17 cellular contexts compared by ENCODE assay signal in genomic region chr6:75488026-75488425, GRCh38. TPM values are rescaled to one million over a fixed set of nuclear protein-coding genes. Genes with fewer than 3 reads are reported as not detected.
DNase-seq lines count a peak whose midpoint lies in the region; ATAC-seq and TF ChIP-seq lines count a peak whose summit lies in the region.
"Had no signal": no experiment of that assay in that cellular context is flagged by ENCODE, and none has a peak within 500 bp of the region (broad histone marks: within the 10 kb centered on the region; RNA-seq: fewer than 3 reads in every experiment).

No MANE protein-coding gene starts in this region.

- H3K4me2 ChIP-seq in fibroblast of lung (ENCODE audit: extremely low read depth, insufficient read depth, low read length) (no peak overlapping the region), Karpas-422 (ENCODE audit: low read depth, low read length, poor library complexity, severe bottlenecking) (no peak overlapping the region)

- H3K36me3 Mint-ChIP-seq in mesothelial cell of epicardium, result no peaks in the 10 kb centered on the region

- no peak for TF ChIP-seq CTCF in VCaP (conservative IDR thresholded peaks at IDR 0.05)
- TF ChIP-seq CTCF in fibroblast of lung (conservative IDR thresholded peaks at IDR 0.05 in 1 of 2, IDR thresholded peaks at IDR 0.05 in 1 of 2; ENCODE audit: low read depth in 1 of 2, low read length in 2 of 2), result no peak
- no peak for TF ChIP-seq CTCF in mesothelial cell of epicardium (IDR thresholded peaks at IDR 0.05; ENCODE audit: unreplicated experiment)
- no peak for TF ChIP-seq CTCF in upper lobe of left lung (IDR thresholded peaks at IDR 0.05)
- TF ChIP-seq CTCF in dorsolateral prefrontal cortex (IDR thresholded peaks at IDR 0.05 in 54 of 56, conservative IDR thresholded peaks at IDR 0.05 in 2 of 56; ENCODE audit: low read depth in 1 of 56, partially characterized antibody in 56 of 56), result no peak

- intact Hi-C loops in dorsolateral prefrontal cortex (cut with DNase I), result no loop called here

- no peak overlapping the region for H2AFZ ChIP-seq in fibroblast of lung (ENCODE audit: low read length)
- no peak overlapping the region for H2AFZ ChIP-seq in Karpas-422 (ENCODE audit: low read length)

- H3K9me3 Mint-ChIP-seq in mesothelial cell of epicardium, result no peaks in the 10 kb centered on the region
- H3K9me3 Mint-ChIP-seq: stimulated activated naive CD8-positive, alpha-beta T cell treated with anti-CD3 and anti-CD28 coated beads, Interleukin-15, Interleukin-2, amounts not matched to agents 100 ng/mL and 50 ng/mL, for 24 hours had no signal

- no peaks in the 10 kb centered on the region for H3K9me2 ChIP-seq in Karpas-422 (replicated peaks; ENCODE audit: insufficient read depth, low read length)

- H3K79me2 ChIP-seq in fibroblast of lung (ENCODE audit: control insufficient read depth, insufficient read depth, low read length) (no peaks in the 10 kb centered on the region), Karpas-422 (ENCODE audit: low read length) (no peaks in the 10 kb centered on the region)

- no peak overlapping the region for H3K9ac ChIP-seq in fibroblast of lung (ENCODE audit: insufficient read depth, low read length)
- no peak overlapping the region for H3K9ac ChIP-seq in Karpas-422 (ENCODE audit: low read length)

- peak in 1 of 2 donors; percentile 80 for ATAC-seq in upper lobe of left lung (ENCODE audit: low FRiP score in 2 of 2)
- ATAC-seq in HG03280 (IDR thresholded peaks at IDR 0.05; ENCODE audit: unreplicated experiment), result no peak
- ATAC-seq: body of pancreas, HCT116, HepG2 had no signal

- peak overlapping the region; percentile 88 for H3K27ac ChIP-seq in VCaP
- no peak overlapping the region for H3K27ac ChIP-seq in fibroblast of lung (ENCODE audit: insufficient read depth, low read length)
- peak overlapping the region; percentile 23 to 67 (median 34) for H3K27ac ChIP-seq in upper lobe of left lung
- H3K27ac ChIP-seq in Karpas-422 (ENCODE audit: low read length), result no peak overlapping the region
- no peak overlapping the region for H3K27ac ChIP-seq in dorsolateral prefrontal cortex
- H3K27ac ChIP-seq: body of pancreas had no signal

- H3K4me1 Mint-ChIP-seq in mesothelial cell of epicardium, result peaks cover 55% of the 10 kb centered on the region

- H3K4me3 ChIP-seq in fibroblast of lung (replicated peaks in 1 of 4; ENCODE audit: control extremely low read depth in 1 of 4, insufficient read depth in 1 of 4, low read depth in 3 of 4, low read length in 4 of 4) (no peak overlapping the region), upper lobe of left lung (no peak overlapping the region), Karpas-422 (ENCODE audit: low read length) (no peak overlapping the region), dorsolateral prefrontal cortex (no peak overlapping the region)
- H3K4me3 ChIP-seq: body of pancreas had no signal

- H4K20me1 ChIP-seq in fibroblast of lung (ENCODE audit: control insufficient read depth, extremely low read depth, insufficient read depth, low read length) (no peaks in the 10 kb centered on the region), Karpas-422 (ENCODE audit: insufficient read depth, low read depth, low read length) (no peaks in the 10 kb centered on the region)

- TF ChIP-seq POLR2A in upper lobe of left lung (IDR thresholded peaks at IDR 0.05), result no peak

- H3K36me3 ChIP-seq in fibroblast of lung (ENCODE audit: control insufficient read depth, insufficient read depth, low read length) (no peaks in the 10 kb centered on the region), upper lobe of left lung (no peaks in the 10 kb centered on the region), Karpas-422 (ENCODE audit: insufficient read depth, low read length) (no peaks in the 10 kb centered on the region)

- H3K4me3 Mint-ChIP-seq in mesothelial cell of epicardium, result no peak overlapping the region
- H3K4me3 Mint-ChIP-seq: stimulated activated naive CD8-positive, alpha-beta T cell treated with anti-CD3 and anti-CD28 coated beads, Interleukin-15, Interleukin-2, amounts not matched to agents 100 ng/mL and 50 ng/mL, for 24 hours had no signal

- peak in 1 of 4 donors; percentile 2 for TF ChIP-seq EP300 in upper lobe of left lung (IDR thresholded peaks at IDR 0.05)

- H3K9me3 ChIP-seq in fibroblast of lung (ENCODE audit: control insufficient read depth, insufficient read depth, low read depth, low read length) (no peaks in the 10 kb centered on the region), upper lobe of left lung (no peaks in the 10 kb centered on the region), Karpas-422 (ENCODE audit: low read length) (no peaks in the 10 kb centered on the region)
- H3K9me3 ChIP-seq: body of pancreas had no signal

- H3K4me1 ChIP-seq in fibroblast of lung (ENCODE audit: control insufficient read depth, extremely low read depth, insufficient read depth, low read length) (no peaks in the 10 kb centered on the region), upper lobe of left lung (peaks cover 0 to 13% (median 7%) of the 10 kb centered on the region in 4 donors), Karpas-422 (ENCODE audit: low read length) (no peaks in the 10 kb centered on the region)
- H3K4me1 ChIP-seq: body of pancreas had no signal

- no peaks in the 10 kb centered on the region for H3K27me3 Mint-ChIP-seq in mesothelial cell of epicardium (ENCODE audit: low read depth)

- 10 to 28% methylated on average over 1 of the region's 1 CpG for whole genome bisulfite sequencing in upper lobe of left lung, 2 donors

- DNase-seq in fibroblast of lung (ENCODE audit: low read depth in 2 of 2) (peak; percentile 23 to 73), mesothelial cell of epicardium (ENCODE audit: low spot score in 2 of 2, unreplicated experiment in 2 of 2) (no peak), upper lobe of left lung (peak in 1 of 2 donors; percentile 37), Karpas-422 (no peak), dorsolateral prefrontal cortex (no peak)
- DNase-seq: activated CD4-positive, alpha-beta T cell treated with anti-CD3 and anti-CD28 coated beads for 48 hours; midbrain; NCI-H1417 treated with DMSO at 0.1 percent for 48 hours; NCI-H446 treated with DMSO at 0.1 percent for 48 hours; T-helper 1 cell had no signal

- H3K27ac Mint-ChIP-seq in mesothelial cell of epicardium, result peak overlapping the region; percentile 95
- H3K27ac Mint-ChIP-seq: stimulated activated naive CD8-positive, alpha-beta T cell treated with anti-CD3 and anti-CD28 coated beads, Interleukin-15, Interleukin-2, amounts not matched to agents 100 ng/mL and 50 ng/mL, for 24 hours had no signal

- no peaks in the 10 kb centered on the region for H3K27me3 ChIP-seq in fibroblast of lung (ENCODE audit: control insufficient read depth, insufficient read depth, low read length)
- no peaks in the 10 kb centered on the region for H3K27me3 ChIP-seq in upper lobe of left lung
- H3K27me3 ChIP-seq in Karpas-422 (ENCODE audit: low read length), result no peaks in the 10 kb centered on the region
- H3K27me3 ChIP-seq in dorsolateral prefrontal cortex, result no peaks in the 10 kb centered on the region
- H3K27me3 ChIP-seq: body of pancreas had no signal

RNA-seq across cellular contexts. Expression of gene FILIP1, which starts 5.6 kb away (rescaled TPM):
- total RNA-seq in fibroblast of lung (0.33 and 0.77 TPM in 2 replicates), mesothelial cell of epicardium (9.7 to 11.3 TPM (median 10.4 TPM) in 3 replicates), upper lobe of left lung (10 to 100 TPM; 16.7 to 31.7 (median 21.7) TPM), dorsolateral prefrontal cortex (10 to 100 TPM in 2 of 120 experiments, 1 to 10 TPM in 118; 1.6 to 12.2 (median 5.0) TPM)
- polyA plus RNA-seq in fibroblast of lung, result 0.76 and 2.3 TPM in 2 replicates
- 0.62 and 2.3 TPM in 2 replicates for polyA plus RNA-seq in fibroblast of lung (2012)
- polyA minus RNA-seq in fibroblast of lung (ENCODE audit: low replicate concordance), result 0.33 and 1.0 TPM in 2 replicates
- 0.15 TPM in 1 of 2 replicates, not detected in the other for total RNA-seq in Karpas-422 (2014; rRNA removed; shearing (Covaris generic); ENCODE audit: low replicate concordance)
- total RNA-seq: HepG2, OCI-LY7 had no signal
- polyA plus RNA-seq: HepG2 had no signal

Comparison
In these comparisons a context has a peak if more than half of its experiments do, and no peak if none do; other contexts are left out.
1. H3K27ac ChIP-seq: peak in VCaP (single experiment) and upper lobe of left lung (4 of 4); none in fibroblast of lung (single experiment), Karpas-422 (single experiment) and dorsolateral prefrontal cortex (0 of 59).
2. DNase-seq: peak in fibroblast of lung (2 of 2); none in mesothelial cell of epicardium (0 of 2), Karpas-422 (single experiment) and dorsolateral prefrontal cortex (0 of 10).